Comparison of ENCODE assay signal across 13 cellular contexts in the genomic region with DNA sequence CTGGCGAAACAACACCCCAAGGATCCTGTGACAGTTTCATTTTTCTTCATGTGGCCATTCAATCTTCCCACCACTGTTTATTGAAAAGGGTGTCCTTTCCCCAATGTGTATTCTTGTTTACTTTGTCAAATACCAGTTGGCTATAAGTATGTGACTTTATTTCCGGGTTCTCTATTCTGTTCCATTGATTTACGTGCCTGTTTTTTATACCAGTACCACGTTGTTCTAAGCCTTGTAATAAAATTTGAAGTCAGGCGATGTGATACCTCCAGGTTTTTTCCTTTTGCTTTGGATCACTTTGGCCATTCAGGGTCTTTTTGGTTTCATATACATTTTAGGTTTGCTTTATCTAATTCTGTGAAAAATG. TPM values are rescaled to one million over a fixed set of nuclear protein-coding genes. Genes with fewer than 3 reads are reported as not detected.
DNase-seq lines count a peak whose midpoint lies in the region; ATAC-seq and TF ChIP-seq lines count a peak whose summit lies in the region.
"Had no signal": no experiment of that assay in that cellular context is flagged by ENCODE, and none has a peak within 500 bp of the region (broad histone marks: within the 10 kb centered on the region; RNA-seq: fewer than 3 reads in every experiment).

No MANE protein-coding gene starts in this region.

- no peaks in the 10 kb centered on the region for H3K27me3 ChIP-seq in ACC112 (ENCODE audit: insufficient read depth, low read length)
- H3K27me3 ChIP-seq in PC-3 (ENCODE audit: low read length), result no peaks in the 10 kb centered on the region
- no peaks in the 10 kb centered on the region for H3K27me3 ChIP-seq in neuronal stem cell (ENCODE audit: control insufficient read depth in 3 of 3, insufficient read depth in 3 of 3, low read depth in 1 of 3, low read length in 3 of 3)

- no peaks in the 10 kb centered on the region for H3K79me1 ChIP-seq in neuronal stem cell (ENCODE audit: low read depth, low read length)

- no peak overlapping the region for H3K4ac ChIP-seq in neuronal stem cell (ENCODE audit: low read length)

- no peaks in the 10 kb centered on the region for H3F3A ChIP-seq in PC-3 (ENCODE audit: low read length, unreplicated experiment)

- H3K23ac ChIP-seq in neuronal stem cell (ENCODE audit: low read depth, low read length, poor library complexity), result no peak overlapping the region

- H3K4me2 ChIP-seq in PC-3 (ENCODE audit: low read length) (peak overlapping the region; percentile 83), neuronal stem cell (ENCODE audit: insufficient read depth, low read length, poor library complexity, severe bottlenecking) (no peak overlapping the region)

- H3K4me1 ChIP-seq in ACC112 (ENCODE audit: control insufficient read depth, insufficient read depth, low read length, unreplicated experiment) (peaks cover 4% of the 10 kb centered on the region), PC-3 (ENCODE audit: insufficient read depth, low read length) (peaks cover 13% of the 10 kb centered on the region; the same call in 1 of the 2 replicates), neuronal stem cell (ENCODE audit: control insufficient read depth in 2 of 2, insufficient read depth in 1 of 2, low read depth in 1 of 2, low read length in 2 of 2) (no peaks in the 10 kb centered on the region)

- no peak overlapping the region for H2BK15ac ChIP-seq in neuronal stem cell (ENCODE audit: low read length)

- H4K20me1 ChIP-seq in PC-3 (ENCODE audit: low read length), result no peaks in the 10 kb centered on the region

- H2AFZ ChIP-seq in ACC112 (ENCODE audit: low read length, unreplicated experiment) (peak overlapping the region; percentile 92), PC-3 (ENCODE audit: low read length) (peak overlapping the region; percentile 83), neuronal stem cell (ENCODE audit: low read length) (peak overlapping the region; percentile 49)

- no TSS peak for BruUV-seq in PC-3 (replicated peaks; lab: Mats Ljungman, UMichigan)

- no peak overlapping the region for H2AK5ac ChIP-seq in neuronal stem cell (ENCODE audit: low read depth, low read length)

- H3K18ac ChIP-seq in neuronal stem cell (ENCODE audit: low read length), result no peak overlapping the region

- no peak for TF ChIP-seq CTCF in PC-3 (conservative IDR thresholded peaks at IDR 0.05; ENCODE audit: low read depth, low read length)

- no peak overlapping the region for H4K91ac ChIP-seq in neuronal stem cell (ENCODE audit: low read depth, low read length, poor library complexity)

- H3K36me3 ChIP-seq in ACC112 (ENCODE audit: insufficient read depth, low read length) (no peaks in the 10 kb centered on the region; the same call in 1 of the 2 replicates), PC-3 (ENCODE audit: low read depth, low read length) (no peaks in the 10 kb centered on the region), neuronal stem cell (replicated peaks in 1 of 2; ENCODE audit: control insufficient read depth in 2 of 2, insufficient read depth in 2 of 2, low read length in 2 of 2) (no peaks in the 10 kb centered on the region)

- no peak overlapping the region for H2BK5ac ChIP-seq in neuronal stem cell (ENCODE audit: low read length)

- no CpG with 5 or more reads among the region's 5 CpGs for WGBS in neuronal stem cell (ENCODE audit: extremely low coverage in 2 of 2, insufficient read length in 2 of 2, insufficient replicate concordance in 1 of 2), 2 donors

- H3K9ac ChIP-seq in PC-3 (ENCODE audit: low read length), result peak overlapping the region; percentile 34
- no peak overlapping the region for H3K9ac ChIP-seq in neuronal stem cell (ENCODE audit: low read depth, low read length, poor library complexity)

- H3K4me3 ChIP-seq in ACC112 (ENCODE audit: low read depth, low read length) (peak overlapping the region; percentile 56; the same call in 1 of the 2 replicates), PC-3 (ENCODE audit: low read length) (peak overlapping the region; percentile 63), neuronal stem cell (ENCODE audit: low read length in 2 of 2) (no peak overlapping the region)

- H3K9me3 ChIP-seq in PC-3 (ENCODE audit: low read length), result no peaks in the 10 kb centered on the region
- no peaks in the 10 kb centered on the region for H3K9me3 ChIP-seq in neuronal stem cell (replicated peaks in 1 of 2; ENCODE audit: control insufficient read depth in 2 of 2, insufficient read depth in 1 of 2, low read depth in 1 of 2, low read length in 2 of 2)

- POLR2A ChIA-PET in PC-3 (lab: Charles Lee; ENCODE audit: unreplicated experiment), result no interaction called here

- H3K79me2 ChIP-seq in ACC112 (ENCODE audit: control insufficient read depth, insufficient read depth, low read length, unreplicated experiment) (no peaks in the 10 kb centered on the region), PC-3 (ENCODE audit: low read length) (no peaks in the 10 kb centered on the region)

- no peaks in the 10 kb centered on the region for H3K9me2 ChIP-seq in PC-3 (replicated peaks; ENCODE audit: low read length)

- H4K8ac ChIP-seq in neuronal stem cell (ENCODE audit: low read depth, low read length), result no peak overlapping the region

- H3K14ac ChIP-seq in neuronal stem cell (ENCODE audit: low read length), result no peak overlapping the region

- DNase-seq in PC-3 (no peak), neuronal stem cell (ENCODE audit: low spot score) (no peak), NCI-H226 (no peak), COR-L47 (lab: John Stamatoyannopoulos, UW) (no peak)
- DNase-seq: activated CD4-positive, alpha-beta T cell treated with anti-CD3 and anti-CD28 coated beads for 48 hours; activated naive CD8-positive, alpha-beta T cell treated with anti-CD3 and anti-CD28 coated beads, Interleukin-2, amount 10 ng/mL, durations not matched to agents 7 days and 5 days; central memory CD4-positive, alpha-beta T cell; naive B cell; NCI-H2227 treated with DMSO at 0.1 percent for 48 hours had no signal

- H3K27ac ChIP-seq in ACC112 (ENCODE audit: low read depth, low read length) (no peak overlapping the region), PC-3 (ENCODE audit: low read length) (peak overlapping the region; percentile 39), neuronal stem cell (replicated peaks; ENCODE audit: low read length) (no peak overlapping the region)

- H2BK120ac ChIP-seq in neuronal stem cell (ENCODE audit: low read depth, low read length), result no peak overlapping the region

- CTCF ChIA-PET in PC-3 (lab: Charles Lee), result no interaction called here

- ATAC-seq in PC-3 (no peak), esophagus mucosa (peak; percentile 15), HG02885 (IDR thresholded peaks at IDR 0.05; ENCODE audit: poor library complexity, unreplicated experiment) (no peak), HG03565 (IDR thresholded peaks at IDR 0.05; ENCODE audit: unreplicated experiment) (no peak)

- H2BK12ac ChIP-seq in neuronal stem cell (ENCODE audit: low read length), result no peak overlapping the region

- intact Hi-C loops in PC-3 (cut with micrococcal nuclease), result loop anchor here (2.0 to 10.0 kb wide), 4 partner anchors 109 to 1399 kb away; no protein-coding TSS in a partner anchor

RNA-seq across cellular contexts. Expression of gene MGAT4C, which starts 9.1 kb away (rescaled TPM):
- total RNA-seq in PC-3 (2014; rRNA removed) (not detected in 2 replicates), esophagus mucosa (not detected)
- polyA plus RNA-seq in neuronal stem cell (2013, experiment 1 of 2), result not detected
- not detected for polyA plus RNA-seq in neuronal stem cell (2013, experiment 2 of 2)
- total RNA-seq: activated naive CD8-positive, alpha-beta T cell treated with anti-CD3 and anti-CD28 coated beads, Interleukin-2, amount 10 ng/mL, durations not matched to agents 7 days and 5 days had no signal

Comparison
In these comparisons a context has a peak if more than half of its experiments do, and no peak if none do; other contexts are left out.
1. H3K4me3 ChIP-seq: peak in ACC112 (single experiment) and PC-3 (single experiment); none in neuronal stem cell (0 of 2).
2. Peak in every context shown above with its lines, with median percentiles within 50 percentile points of each other: H2AFZ ChIP-seq.